8 cellular contexts compared by ENCODE assay signal in the genomic region with DNA sequence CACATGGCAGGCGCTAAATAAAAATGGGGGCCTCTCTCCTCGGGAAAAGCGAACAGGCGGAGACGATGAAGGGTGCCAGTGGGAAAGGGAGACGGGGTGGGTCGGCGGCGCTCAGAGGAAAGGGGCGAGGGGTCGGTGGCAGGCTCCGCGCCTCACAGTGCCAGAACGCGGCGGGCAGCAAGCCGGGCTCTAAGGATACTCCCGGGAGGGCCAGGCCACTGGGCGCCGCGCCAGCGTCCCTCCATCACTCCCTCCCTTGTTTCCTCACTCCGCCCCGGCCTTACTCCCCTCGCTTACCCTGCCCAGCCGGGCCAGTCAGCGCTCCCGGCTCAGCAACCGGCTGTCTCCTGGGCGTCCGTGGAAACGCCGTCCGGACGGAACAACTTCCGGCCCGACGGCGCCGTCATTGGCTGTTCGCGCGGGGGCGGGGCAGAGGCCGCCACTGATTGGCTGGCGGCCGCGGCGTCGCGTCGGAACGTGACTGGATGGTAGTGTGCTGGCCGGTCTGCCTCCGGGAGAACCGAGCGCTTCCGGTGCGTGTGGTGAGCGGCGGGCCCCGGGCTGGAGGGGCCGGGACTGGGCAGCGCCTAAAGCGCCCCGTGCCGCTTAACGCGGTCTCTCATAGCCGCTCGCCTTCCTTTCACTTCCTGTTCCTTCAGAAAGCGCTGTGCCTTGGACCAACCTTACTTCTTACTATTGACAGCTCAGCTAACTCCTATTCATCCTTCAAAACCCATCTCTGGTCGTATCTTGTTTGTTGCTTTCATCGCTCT. TPM values are rescaled to one million over a fixed set of nuclear protein-coding genes. Genes with fewer than 3 reads are reported as not detected.
DNase-seq lines count a peak whose midpoint lies in the region; ATAC-seq, FAIRE-seq and TF ChIP-seq lines count a peak whose summit lies in the region.

A gene (plus strand): TSS at position 523 of the 773 bp plus-strand sequence.

- H3K4me1 Mint-ChIP-seq in activated naive CD8-positive, alpha-beta T cell treated with anti-CD3 and anti-CD28 coated beads for 36 hours: peaks cover 39% of the 10 kb centered on the region

- H3K36me3 Mint-ChIP-seq in activated naive CD8-positive, alpha-beta T cell treated with anti-CD3 and anti-CD28 coated beads for 36 hours: peaks cover 44% of the 10 kb centered on the region

- H3K36me3 ChIP-seq in pancreas: no peaks in the 10 kb centered on the region
- peaks cover under 1 to 4% (median 3%) of the 10 kb centered on the region in 3 donors for H3K36me3 ChIP-seq in tibial artery

- H3K4me1 ChIP-seq in pancreas (peaks cover 0 to 25% (median 5%) of the 10 kb centered on the region in 3 donors), tibial artery (peaks cover 0 to 31% (median 23%) of the 10 kb centered on the region in 4 donors)

- peak within 1 kb of the TSS; percentile 100 for H3K27ac Mint-ChIP-seq in activated naive CD8-positive, alpha-beta T cell treated with anti-CD3 and anti-CD28 coated beads for 36 hours

- FAIRE-seq in pancreas (lab: Jason Lieb, UNC): no peak

- WGBS in pancreas, 2 donors: 1% methylated on average over 52 to 74 of the region's 74 CpGs

- peak; percentile 79 for ATAC-seq in HG02678 (IDR thresholded peaks at IDR 0.05; ENCODE audit: unreplicated experiment)
- peak; percentile 89 to 96 (median 94) for ATAC-seq in pancreas

- TF ChIP-seq CTCF in GM12864 (IDR thresholded peaks at IDR 0.05; ENCODE audit: low read depth, low read length, missing control alignments): no peak
- no peak for TF ChIP-seq CTCF in pancreas (IDR thresholded peaks at IDR 0.05)
- no peak for TF ChIP-seq CTCF in tibial artery (IDR thresholded peaks at IDR 0.05)

- no peaks in the 10 kb centered on the region for H3K27me3 ChIP-seq in pancreas
- no peaks in the 10 kb centered on the region for H3K27me3 ChIP-seq in tibial artery

- peak within 1 kb of the TSS; percentile 63 to 89 (median 72) for H3K27ac ChIP-seq in pancreas
- peak within 1 kb of the TSS; percentile 87 to 91 for H3K27ac ChIP-seq in tibial artery

- intact Hi-C loops in head of caudate nucleus (cut with DNase I): loop anchor here (2.0 kb wide), 1 partner anchor 137 kb away; a partner anchor contains a TSS
- intact Hi-C loops in pancreas (cut with DNase I): loop anchor here in 2 of 3 donors (5.0 to 10.0 kb wide), 2 partner anchors 91 to 104 kb away; no protein-coding TSS in a partner anchor
- intact Hi-C loops in tibial artery (cut with DNase I; ENCODE audit: low total_unique reads): loop anchor here (5.0 kb wide), 2 partner anchors 69 to 139 kb away; a partner anchor contains a TSS

- DNase-seq in GM12864 (ENCODE audit: low read depth) (peak; percentile 78), NCI-H1105 treated with DMSO at 0.1 percent for 48 hours (lab: John Stamatoyannopoulos, UW) (peak; percentile 93), SKM-1 treated with dmso at 0.1 percent for 144 hours (lab: John Stamatoyannopoulos, UW; ENCODE audit: unreplicated experiment) (peak; percentile 50), head of caudate nucleus (peak; percentile 72 to 97 (median 92)), pancreas (peak; percentile 89 to 98 (median 96)), tibial artery (peak; percentile 93 to 98)
- DNase-seq in activated naive CD8-positive, alpha-beta T cell treated with anti-CD3 and anti-CD28 coated beads for 36 hours: peak; percentile 98

- H3K4me3 ChIP-seq in GM12864 (ENCODE audit: low read depth, low read length) (peak within 1 kb of the TSS; percentile 80), pancreas (peak within 1 kb of the TSS; percentile 82 to 90 (median 84)), tibial artery (peak within 1 kb of the TSS; percentile 72 to 76)

- H3K9me3 Mint-ChIP-seq in activated naive CD8-positive, alpha-beta T cell treated with anti-CD3 and anti-CD28 coated beads for 36 hours: peaks cover 2% of the 10 kb centered on the region

- H3K4me3 Mint-ChIP-seq in activated naive CD8-positive, alpha-beta T cell treated with anti-CD3 and anti-CD28 coated beads for 36 hours: peak within 1 kb of the TSS; percentile 88

- H3K27me3 Mint-ChIP-seq in activated naive CD8-positive, alpha-beta T cell treated with anti-CD3 and anti-CD28 coated beads for 36 hours: peaks cover 4% of the 10 kb centered on the region

- H3K9me3 ChIP-seq in pancreas (no peaks in the 10 kb centered on the region), tibial artery (no peaks in the 10 kb centered on the region)

RNA-seq across cellular contexts. Expression of the gene that starts here (rescaled TPM):
- 1 to 10 TPM; 7.9 to 9.0 TPM for total RNA-seq in activated naive CD8-positive, alpha-beta T cell treated with anti-CD3 and anti-CD28 coated beads for 36 hours
- 1 to 10 TPM; 4.1 to 7.7 (median 6.3) TPM for total RNA-seq in pancreas
- 1 to 10 TPM; 6.3 to 8.9 TPM for polyA plus RNA-seq in pancreas

Comparison
In these comparisons a context has a peak if more than half of its experiments do, and no peak if none do; other contexts are left out.
1. Peak in every context shown above with its lines: DNase-seq, ATAC-seq, H3K4me3 ChIP-seq and H3K27ac ChIP-seq.